In the genomic region with DNA sequence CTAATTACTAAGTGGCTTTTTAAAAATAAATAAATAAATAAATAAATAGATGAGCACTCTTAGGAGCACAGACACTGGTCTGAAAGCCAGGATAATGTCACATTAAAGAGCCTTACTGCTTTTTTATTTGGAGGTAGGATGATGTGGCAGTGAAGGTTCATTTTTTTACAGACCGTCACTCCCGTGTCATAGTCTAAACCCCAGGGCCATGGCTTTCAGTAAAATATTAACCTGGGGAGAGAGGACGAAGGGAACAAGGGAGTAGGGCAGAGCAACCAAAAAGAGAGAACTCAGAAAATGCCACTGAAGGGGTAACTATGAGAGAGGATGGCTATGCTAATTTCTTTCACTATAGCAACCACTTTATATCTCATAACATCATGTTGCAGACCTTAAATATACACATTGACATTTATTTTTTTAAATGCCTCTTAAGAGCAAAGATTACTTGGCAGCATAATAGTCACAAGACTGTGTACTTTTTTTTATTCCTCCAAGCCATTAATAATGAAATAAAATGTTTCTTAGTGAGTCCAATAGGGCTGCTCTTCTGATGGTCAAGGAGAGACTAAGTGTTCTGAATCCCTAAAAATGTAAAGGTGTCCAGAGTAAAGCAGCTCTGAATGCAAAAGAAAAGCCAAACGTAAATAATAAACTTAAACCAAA, we compare ENCODE assay signal across 21 cellular contexts.
DNase-seq lines count a peak whose midpoint lies in the region; ATAC-seq and FAIRE-seq lines count a peak whose summit lies in the region.
"Had no signal": no experiment of that assay in that cellular context is flagged by ENCODE, and none has a peak within 500 bp of the region (broad histone marks: within the 10 kb centered on the region; RNA-seq: fewer than 3 reads in every experiment).

No MANE protein-coding gene starts in this region.

- peak; percentile 9 for FAIRE-seq in islet of Langerhans (lab: Jason Lieb, UNC)
- FAIRE-seq: GM12878, HTR-8/SVneo had no signal

- DNase-seq in Caki2 (ENCODE audit: low read depth), result peak; percentile 52
- peak; percentile 24 for DNase-seq in HuH-7.5 (ENCODE audit: low spot score)
- DNase-seq in left lobe of liver (ENCODE audit: low spot score), result no peak
- DNase-seq in stimulated activated CD4-positive, alpha-beta T cell treated with anti-CD3 and anti-CD28 coated beads, Interleukin-2, amount 100 ng/mL, for 24 hours, result no peak
- DNase-seq in posterior cingulate gyrus, result no peak
- no peak for DNase-seq in T-helper 1 cell
- no peak for DNase-seq in superior temporal gyrus (ENCODE audit: extremely low spot score)
- DNase-seq: 8988T; Calu3; CD4-positive, alpha-beta memory T cell; DMS 273 treated with DMSO at 0.1 percent for 48 hours; DMS53; DND-41; EL; GOT3; H7; HFFc6 had no signal

- ATAC-seq in left lobe of liver, result peak; percentile 97
- ATAC-seq: GM12878, HCT116 had no signal

- intact Hi-C loops in posterior cingulate gyrus (cut with DNase I), result no loop called here

- in situ Hi-C loops in Caki2 (cut with HindIII; ENCODE audit: low pct_unique_long_range_greater_than_20kb, low sequenced_read_pairs), result no loop called here

Comparison
In these comparisons a context has a peak if more than half of its experiments do, and no peak if none do; other contexts are left out.
1. DNase-seq: peak in Caki2 (single experiment) and HuH-7.5 (single experiment); none in left lobe of liver (single experiment), stimulated activated CD4-positive, alpha-beta T cell treated with anti-CD3 and anti-CD28 coated beads, Interleukin-2, amount 100 ng/mL, for 24 hours (0 of 2), posterior cingulate gyrus (0 of 10), T-helper 1 cell (0 of 5) and superior temporal gyrus (single experiment).